Comparison of ENCODE assay signal across 7 cellular contexts in genomic region chr1:19798486-19799232, GRCh38. TPM values are rescaled to one million over a fixed set of nuclear protein-coding genes. Genes with fewer than 3 reads are reported as not detected.
DNase-seq lines count a peak whose midpoint lies in the region; ATAC-seq and TF ChIP-seq lines count a peak whose summit lies in the region.

No MANE protein-coding gene starts in this region.

- intact Hi-C loops in left lung (cut with DNase I) = no loop called here

- peaks cover 17% of the 10 kb centered on the region for H3K4me1 Mint-ChIP-seq in activated naive CD8-positive, alpha-beta T cell treated with anti-CD3 and anti-CD28 coated beads, Interleukin-2, amount 10 ng/mL, durations not matched to agents 7 days and 5 days

- H3K36me3 Mint-ChIP-seq in activated naive CD8-positive, alpha-beta T cell treated with anti-CD3 and anti-CD28 coated beads, Interleukin-2, amount 10 ng/mL, durations not matched to agents 7 days and 5 days = peaks cover 12% of the 10 kb centered on the region

- peak overlapping the region; percentile 80 for H3K27ac Mint-ChIP-seq in activated naive CD8-positive, alpha-beta T cell treated with anti-CD3 and anti-CD28 coated beads, Interleukin-2, amount 10 ng/mL, durations not matched to agents 7 days and 5 days

- peaks cover 8% of the 10 kb centered on the region for H3K27me3 Mint-ChIP-seq in activated naive CD8-positive, alpha-beta T cell treated with anti-CD3 and anti-CD28 coated beads, Interleukin-2, amount 10 ng/mL, durations not matched to agents 7 days and 5 days

- H3K4me1 ChIP-seq in KMS-11 (ENCODE audit: low read depth, poor library complexity, severe bottlenecking) (peaks cover 17% of the 10 kb centered on the region), left lung (peaks cover 11 to 19% of the 10 kb centered on the region in 2 donors), stomach smooth muscle (ENCODE audit: control insufficient read depth, insufficient read depth, low read length) (peaks cover 14% of the 10 kb centered on the region)

- POLR2A ChIA-PET in activated naive CD8-positive, alpha-beta T cell treated with anti-CD3 and anti-CD28 coated beads, Interleukin-2, amount 10 ng/mL, durations not matched to agents 7 days and 5 days (lab: Charles Lee) = no interaction called here

- no peaks in the 10 kb centered on the region for H3K27me3 ChIP-seq in KMS-11 (ENCODE audit: insufficient read depth, low read depth)
- H3K27me3 ChIP-seq in left lung = no peaks in the 10 kb centered on the region
- H3K27me3 ChIP-seq in stomach smooth muscle (ENCODE audit: control insufficient read depth in 1 of 2, insufficient read depth in 2 of 2, low read length in 2 of 2) = no peaks in the 10 kb centered on the region
- H3K27me3 ChIP-seq in WERI-Rb-1 (ENCODE audit: insufficient read depth, low read depth, severe bottlenecking) = no peaks in the 10 kb centered on the region

- H3K36me3 ChIP-seq in KMS-11 (ENCODE audit: insufficient read depth) = no peaks in the 10 kb centered on the region
- H3K36me3 ChIP-seq in left lung = peaks cover 0 to 6% of the 10 kb centered on the region in 2 donors
- H3K36me3 ChIP-seq in stomach smooth muscle (ENCODE audit: control insufficient read depth in 2 of 2, insufficient read depth in 2 of 2, low read length in 2 of 2) = peaks cover 0 to 4% of the 10 kb centered on the region in 2 donors
- no peaks in the 10 kb centered on the region for H3K36me3 ChIP-seq in WERI-Rb-1

- H4K20me1 ChIP-seq in KMS-11 (ENCODE audit: insufficient read depth) = no peaks in the 10 kb centered on the region

- peak overlapping the region; percentile 72 for H3K27ac ChIP-seq in KMS-11
- H3K27ac ChIP-seq in left lung = peak overlapping the region; percentile 67 to 82
- H3K27ac ChIP-seq in stomach smooth muscle (ENCODE audit: low read length) = peak overlapping the region; percentile 70
- no peak overlapping the region for H3K27ac ChIP-seq in WERI-Rb-1

- peak overlapping the region; percentile 81 for H3K4me3 Mint-ChIP-seq in activated naive CD8-positive, alpha-beta T cell treated with anti-CD3 and anti-CD28 coated beads, Interleukin-2, amount 10 ng/mL, durations not matched to agents 7 days and 5 days

- DNase-seq in activated naive CD8-positive, alpha-beta T cell treated with anti-CD3 and anti-CD28 coated beads, Interleukin-2, amount 10 ng/mL, durations not matched to agents 7 days and 5 days = no peak
- DNase-seq in left lung (no peak), ACHN (no peak), WERI-Rb-1 (no peak)

- H2AFZ ChIP-seq in KMS-11 (ENCODE audit: low read depth) = peak overlapping the region; percentile 95

- no peak for ATAC-seq in activated naive CD8-positive, alpha-beta T cell treated with anti-CD3 and anti-CD28 coated beads, Interleukin-2, amount 10 ng/mL, durations not matched to agents 7 days and 5 days (ENCODE audit: low read depth)
- ATAC-seq in left lung (peak; percentile 2), GM19023 (IDR thresholded peaks at IDR 0.05; ENCODE audit: unreplicated experiment) (no peak)

- in situ Hi-C loops in ACHN (cut with HindIII; ENCODE audit: low pct_ligation_motif_present, low pct_unique_long_range_greater_than_20kb, low sequenced_read_pairs) = no loop called here

- no peaks in the 10 kb centered on the region for H3K79me2 ChIP-seq in KMS-11 (ENCODE audit: insufficient read depth, low read depth)

- no peak for TF ChIP-seq CTCF in KMS-11 (conservative IDR thresholded peaks at IDR 0.05; ENCODE audit: low read depth, low read length)
- TF ChIP-seq CTCF in left lung (IDR thresholded peaks at IDR 0.05) = no peak
- no peak for TF ChIP-seq CTCF in WERI-Rb-1 (IDR thresholded peaks at IDR 0.05; ENCODE audit: low read depth, low read length)

- H3K9me3 Mint-ChIP-seq in activated naive CD8-positive, alpha-beta T cell treated with anti-CD3 and anti-CD28 coated beads, Interleukin-2, amount 10 ng/mL, durations not matched to agents 7 days and 5 days = no peaks in the 10 kb centered on the region

- H3K4me2 ChIP-seq in KMS-11 = peak overlapping the region; percentile 92

- H3K4me3 ChIP-seq in KMS-11 (IDR thresholded peaks at IDR 0.05; ENCODE audit: insufficient read depth, low read depth, low read length) (no peak overlapping the region), left lung (peak overlapping the region; percentile 65 to 69), stomach smooth muscle (ENCODE audit: low read length in 2 of 2) (peak overlapping the region; percentile 63 to 82), WERI-Rb-1 (ENCODE audit: low read depth, low read length) (no peak overlapping the region)

- H3K9ac ChIP-seq in KMS-11 (peak overlapping the region; percentile 94), stomach smooth muscle (ENCODE audit: low read length in 2 of 2) (peak overlapping the region; percentile 75 to 79)

- H3K9me3 ChIP-seq in left lung (no peaks in the 10 kb centered on the region), stomach smooth muscle (ENCODE audit: control insufficient read depth in 2 of 2, low read length in 2 of 2) (no peaks in the 10 kb centered on the region), WERI-Rb-1 (ENCODE audit: severe bottlenecking) (no peaks in the 10 kb centered on the region)

RNA-seq across cellular contexts. Expression of gene TMCO4, which starts 1.1 kb away (rescaled TPM):
- total RNA-seq in activated naive CD8-positive, alpha-beta T cell treated with anti-CD3 and anti-CD28 coated beads, Interleukin-2, amount 10 ng/mL, durations not matched to agents 7 days and 5 days = 10 to 100 TPM; 14.3 to 16.7 TPM
- 10 to 100 TPM; 21.6 to 22.1 TPM for total RNA-seq in left lung

RNA-seq across cellular contexts. Expression of gene RNF186, which starts 16.4 kb away (rescaled TPM):
- total RNA-seq in activated naive CD8-positive, alpha-beta T cell treated with anti-CD3 and anti-CD28 coated beads, Interleukin-2, amount 10 ng/mL, durations not matched to agents 7 days and 5 days = not detected
- not detected for total RNA-seq in left lung

Comparison
In these comparisons a context has a peak if more than half of its experiments do, and no peak if none do; other contexts are left out.
1. H3K4me3 ChIP-seq: peak in left lung (2 of 2) and stomach smooth muscle (2 of 2); none in KMS-11 (single experiment) and WERI-Rb-1 (single experiment).